11 cellular contexts compared by ENCODE assay signal in genomic region chr2:109130726-109130995, GRCh38. TPM values are rescaled to one million over a fixed set of nuclear protein-coding genes. Genes with fewer than 3 reads are reported as not detected.
DNase-seq lines count a peak whose midpoint lies in the region; TF ChIP-seq lines count a peak whose summit lies in the region.
"Had no signal": no experiment of that assay in that cellular context is flagged by ENCODE, and none has a peak within 500 bp of the region (broad histone marks: within the 10 kb centered on the region; RNA-seq: fewer than 3 reads in every experiment).

No MANE protein-coding gene starts in this region.

- no CpG with 5 or more reads among the region's 5 CpGs for WGBS in trophoblast cell (ENCODE audit: extremely low coverage, insufficient coverage, insufficient read length)

- no peak overlapping the region for H4K91ac ChIP-seq in trophoblast cell (ENCODE audit: low read depth, low read length)

- H3K4me1 Mint-ChIP-seq in endothelial cell (ENCODE audit: unreplicated experiment) (peaks cover 17% of the 10 kb centered on the region), progenitor cell of endocrine pancreas (ENCODE audit: low read depth) (peaks cover 7% of the 10 kb centered on the region)

- H3K9ac ChIP-seq in BLaER1 (peak overlapping the region; percentile 82), MM.1S (ENCODE audit: low read length) (peak overlapping the region; percentile 79; the same call in 1 of the 2 replicates), trophoblast cell (ENCODE audit: low read length) (no peak overlapping the region)

- H3K27me3 Mint-ChIP-seq in endothelial cell (ENCODE audit: unreplicated experiment) = peaks cover 7% of the 10 kb centered on the region
- peaks cover 78% of the 10 kb centered on the region for H3K27me3 Mint-ChIP-seq in progenitor cell of endocrine pancreas

- H2BK12ac ChIP-seq in trophoblast cell (ENCODE audit: low read length) = no peak overlapping the region

- H3K36me3 ChIP-seq in BLaER1 (no peaks in the 10 kb centered on the region), MM.1S (replicated peaks; ENCODE audit: insufficient read depth, low read length) (no peaks in the 10 kb centered on the region), trophoblast cell (ENCODE audit: control insufficient read depth in 1 of 2, insufficient read depth in 2 of 2, low read length in 2 of 2) (no peaks in the 10 kb centered on the region)
- H3K36me3 ChIP-seq: thyroid gland had no signal

- no peaks in the 10 kb centered on the region for H3K9me3 Mint-ChIP-seq in endothelial cell (ENCODE audit: unreplicated experiment)
- H3K9me3 Mint-ChIP-seq in progenitor cell of endocrine pancreas (ENCODE audit: low read depth) = no peaks in the 10 kb centered on the region

- H4K20me1 ChIP-seq in BLaER1 = peaks cover 67% of the 10 kb centered on the region
- no peaks in the 10 kb centered on the region for H4K20me1 ChIP-seq in MM.1S (ENCODE audit: insufficient read depth, low read length)

- H3K4me2 ChIP-seq in BLaER1 = peak overlapping the region; percentile 99
- peak overlapping the region; percentile 53 for H3K4me2 ChIP-seq in MM.1S (ENCODE audit: low read depth, low read length)
- no peak overlapping the region for H3K4me2 ChIP-seq in trophoblast cell (ENCODE audit: low read length)

- H3K4me3 Mint-ChIP-seq in endothelial cell (ENCODE audit: unreplicated experiment) (peak overlapping the region; percentile 97), progenitor cell of endocrine pancreas (ENCODE audit: low read depth) (peak overlapping the region; percentile 78)

- no peaks in the 10 kb centered on the region for H3K79me1 ChIP-seq in trophoblast cell (ENCODE audit: low read length)

- DNase-seq in MM.1S = no peak
- DNase-seq in endothelial cell (ENCODE audit: low spot score) = no peak
- no peak for DNase-seq in progenitor cell of endocrine pancreas (ENCODE audit: low spot score, unreplicated experiment)
- DNase-seq in NCI-H1048 (lab: John Stamatoyannopoulos, UW) = no peak
- no peak for DNase-seq in NCI-H2107 (lab: John Stamatoyannopoulos, UW)
- DNase-seq in Ammon's horn (ENCODE audit: low spot score) = no peak
- DNase-seq in trophoblast cell = no peak
- DNase-seq: activated CD4-positive, alpha-beta T cell treated with anti-CD3 and anti-CD28 coated beads for 48 hours; thyroid gland had no signal

- H3K9me2 ChIP-seq in MM.1S (replicated peaks; ENCODE audit: insufficient read depth, low read length) = no peaks in the 10 kb centered on the region

- H2AFZ ChIP-seq in MM.1S (ENCODE audit: low read length) = no peak overlapping the region
- H2AFZ ChIP-seq in trophoblast cell (ENCODE audit: insufficient read depth, low read length, poor library complexity) = no peak overlapping the region

- H3K4me1 ChIP-seq in BLaER1 (peaks cover 76% of the 10 kb centered on the region), MM.1S (ENCODE audit: low read length) (peaks cover 36% of the 10 kb centered on the region), trophoblast cell (ENCODE audit: control insufficient read depth in 1 of 2, insufficient read depth in 2 of 2, low read length in 2 of 2) (peaks cover 10 to 15% of the 10 kb centered on the region in 2 experiments)

- H3F3A ChIP-seq in MM.1S (ENCODE audit: insufficient read depth, low read length) = peaks cover 7% of the 10 kb centered on the region; the same call in 1 of the 2 replicates

- H3K27ac ChIP-seq in BLaER1 (peak overlapping the region; percentile 79), MM.1S (ENCODE audit: low read length) (peak overlapping the region; percentile 29; the same call in 1 of the 2 replicates), trophoblast cell (ENCODE audit: low read depth, low read length) (no peak overlapping the region)

- no peak overlapping the region for H2AK5ac ChIP-seq in trophoblast cell (ENCODE audit: low read length)

- H3K27ac Mint-ChIP-seq in endothelial cell (ENCODE audit: unreplicated experiment) = no peak overlapping the region
- H3K27ac Mint-ChIP-seq in progenitor cell of endocrine pancreas = no peak overlapping the region

- TF ChIP-seq CTCF in MM.1S (IDR thresholded peaks at IDR 0.05; ENCODE audit: low read length) (no peak), endothelial cell (IDR thresholded peaks at IDR 0.05; ENCODE audit: unreplicated experiment) (no peak), progenitor cell of endocrine pancreas (IDR thresholded peaks at IDR 0.05; ENCODE audit: unreplicated experiment) (no peak)

- no peak overlapping the region for H3K23ac ChIP-seq in trophoblast cell (ENCODE audit: low read length)

- no peak overlapping the region for H3K4ac ChIP-seq in trophoblast cell (ENCODE audit: low read depth, low read length)

- no peak overlapping the region for H4K8ac ChIP-seq in trophoblast cell (ENCODE audit: low read depth, low read length)

- H3K79me2 ChIP-seq in MM.1S (ENCODE audit: low read length) (peaks cover 72% of the 10 kb centered on the region), trophoblast cell (ENCODE audit: control insufficient read depth, insufficient read depth, low read length, poor library complexity) (no peaks in the 10 kb centered on the region)

- no peak overlapping the region for H3K18ac ChIP-seq in trophoblast cell (ENCODE audit: low read length)

- H3K27me3 ChIP-seq in BLaER1 (peaks cover 13% of the 10 kb centered on the region; the same call in 1 of the 2 replicates), MM.1S (replicated peaks; ENCODE audit: insufficient read depth, low read length) (no peaks in the 10 kb centered on the region), trophoblast cell (ENCODE audit: insufficient read depth, low read length) (peaks cover 26% of the 10 kb centered on the region)
- H3K27me3 ChIP-seq: thyroid gland had no signal

- no peaks in the 10 kb centered on the region for H3K9me3 ChIP-seq in BLaER1
- no peaks in the 10 kb centered on the region for H3K9me3 ChIP-seq in MM.1S (replicated peaks; ENCODE audit: insufficient read depth, low read length)
- peaks cover 6% of the 10 kb centered on the region for H3K9me3 ChIP-seq in trophoblast cell (ENCODE audit: insufficient read depth, low read depth, low read length)
- H3K9me3 ChIP-seq: thyroid gland had no signal

- H3K14ac ChIP-seq in trophoblast cell (ENCODE audit: low read length) = no peak overlapping the region

- no peak overlapping the region for H2BK5ac ChIP-seq in trophoblast cell (ENCODE audit: low read depth, low read length, poor library complexity)

- H3K36me3 Mint-ChIP-seq in endothelial cell (ENCODE audit: low read depth, unreplicated experiment) = peaks cover 4% of the 10 kb centered on the region
- no peaks in the 10 kb centered on the region for H3K36me3 Mint-ChIP-seq in progenitor cell of endocrine pancreas (ENCODE audit: insufficient read depth)

- H2BK120ac ChIP-seq in trophoblast cell (ENCODE audit: insufficient read depth, low read length, poor library complexity) = no peak overlapping the region

- H3K4me3 ChIP-seq in BLaER1 = peak overlapping the region; percentile 85
- peak overlapping the region; percentile 90 for H3K4me3 ChIP-seq in MM.1S (ENCODE audit: low read length)
- H3K4me3 ChIP-seq in trophoblast cell (ENCODE audit: low read depth, low read length) = no peak overlapping the region
- H3K4me3 ChIP-seq: K562 had no signal

- H4K12ac ChIP-seq in trophoblast cell (ENCODE audit: low read depth, low read length) = no peak overlapping the region

RNA-seq across cellular contexts. Expression of gene SH3RF3, which starts 1.7 kb away (rescaled TPM):
- total RNA-seq in endothelial cell (ENCODE audit: unreplicated experiment) (12.8 TPM), progenitor cell of endocrine pancreas (1.3 and 1.7 TPM in 2 replicates)
- polyA plus RNA-seq in trophoblast cell (2013) = 1.2 and 1.3 TPM in 2 replicates
- polyA plus RNA-seq: K562 had no signal
